In genomic region chr11:44977493-44977984, GRCh38 we compare ENCODE assay signal across 9 cellular contexts. TPM values are rescaled to one million over a fixed set of nuclear protein-coding genes. Genes with fewer than 3 reads are reported as not detected.
DNase-seq lines count a peak whose midpoint lies in the region; ATAC-seq, FAIRE-seq and TF ChIP-seq lines count a peak whose summit lies in the region.
"Had no signal": no experiment of that assay in that cellular context is flagged by ENCODE, and none has a peak within 500 bp of the region (broad histone marks: within the 10 kb centered on the region; RNA-seq: fewer than 3 reads in every experiment).

No MANE protein-coding gene starts in this region.

- H3K36me3 ChIP-seq in left ventricle myocardium inferior (no peaks in the 10 kb centered on the region), RWPE2 (ENCODE audit: low read depth) (no peaks in the 10 kb centered on the region)
- H3K36me3 ChIP-seq: vagina had no signal

- DNase-seq in left ventricle myocardium inferior (no peak), cardiac septum (ENCODE audit: low spot score) (no peak), RWPE2 (ENCODE audit: low spot score) (no peak), foreskin melanocyte (peak; percentile 18), urothelium cell line (ENCODE audit: low spot score) (no peak), NAMALWA (ENCODE audit: low spot score) (no peak), C1 segment of cervical spinal cord (lab: John Stamatoyannopoulos, UW) (no peak)

- no peak overlapping the region for H3K4me3 ChIP-seq in left ventricle myocardium inferior
- no peak overlapping the region for H3K4me3 ChIP-seq in RWPE2 (ENCODE audit: severe bottlenecking)
- H3K4me3 ChIP-seq: vagina had no signal

- FAIRE-seq in urothelium cell line (lab: Jason Lieb, UNC), result peak; percentile 86

- H3K27ac ChIP-seq in left ventricle myocardium inferior (replicated peaks) (peak overlapping the region; percentile 16), RWPE2 (ENCODE audit: poor library complexity, severe bottlenecking) (peak overlapping the region; percentile 84)
- H3K27ac ChIP-seq: vagina had no signal

- H3K4me1 ChIP-seq in left ventricle myocardium inferior, result peaks cover 43% of the 10 kb centered on the region
- peaks cover 29% of the 10 kb centered on the region for H3K4me1 ChIP-seq in RWPE2 (ENCODE audit: insufficient read depth, poor library complexity, severe bottlenecking)

- ATAC-seq in RWPE2 (ENCODE audit: low read depth), result no peak
- ATAC-seq in GM21717 (IDR thresholded peaks at IDR 0.05; ENCODE audit: unreplicated experiment), result no peak

- H3K9me3 ChIP-seq in left ventricle myocardium inferior (replicated peaks) (no peaks in the 10 kb centered on the region), RWPE2 (ENCODE audit: severe bottlenecking) (no peaks in the 10 kb centered on the region)
- H3K9me3 ChIP-seq: vagina had no signal

- intact Hi-C loops in left ventricle myocardium inferior (cut with micrococcal nuclease) (no loop called here), cardiac septum (cut with DNase I) (loop anchor here (1.0 kb wide), 1 partner anchor 26 kb away; no protein-coding TSS in a partner anchor)

- TF ChIP-seq CTCF in left ventricle myocardium inferior (IDR thresholded peaks at IDR 0.05; ENCODE audit: borderline replicate concordance) (peak; percentile 35), RWPE2 (IDR thresholded peaks at IDR 0.05; ENCODE audit: poor library complexity, severe bottlenecking) (peak; percentile 17)

- H3K27me3 ChIP-seq in left ventricle myocardium inferior (ENCODE audit: low read depth) (no peaks in the 10 kb centered on the region), RWPE2 (ENCODE audit: insufficient read depth, poor library complexity, severe bottlenecking) (no peaks in the 10 kb centered on the region)
- H3K27me3 ChIP-seq: vagina had no signal

RNA-seq across cellular contexts. Expression of gene TP53I11, which starts 26.9 kb away (rescaled TPM):
- total RNA-seq in left ventricle myocardium inferior, result 39.4 TPM
- total RNA-seq in cardiac septum, result 38.4 TPM
